ENCODE assay signal across 2 cellular contexts in genomic region chr2:222477962-222478608, GRCh38.
TF ChIP-seq lines count a peak whose summit lies in the region.

No MANE protein-coding gene starts in this region.

TF ChIP-seq in HEK293, 187 proteins besides CTCF, POLR2A, EP300 and RAD21 (continued from another document and continues in another):
- no peak for TF ChIP-seq ZNF518A (tag by site-specific recombination; conservative IDR thresholded peaks at IDR 0.05; ENCODE audit: low read depth)
- TF ChIP-seq ZNF747 (tag by site-specific recombination; IDR thresholded peaks at IDR 0.05) = no peak
- TF ChIP-seq TCF7L2 (IDR thresholded peaks at IDR 0.05; ENCODE audit: borderline replicate concordance, low read depth, low read length) = 0 out of 2 replicates have a peak, but pooled peaks have one; percentile 56
- peak; percentile 86 for TF ChIP-seq ZNF398 (tag by site-specific recombination; IDR thresholded peaks at IDR 0.05)
- TF ChIP-seq ZSCAN4 (tag by site-specific recombination; IDR thresholded peaks at IDR 0.05) = peak; percentile 75
- peak; percentile 70; the same call in 1 of the 2 replicates for TF ChIP-seq ZBTB48 (tag by site-specific recombination; IDR thresholded peaks at IDR 0.05)
- no peak for TF ChIP-seq ZBTB49 (tag by site-specific recombination; IDR thresholded peaks at IDR 0.05; ENCODE audit: low read depth)
- no peak for TF ChIP-seq ZNF621 (tag by site-specific recombination; IDR thresholded peaks at IDR 0.05)
- TF ChIP-seq SCRT2 (tag by site-specific recombination; IDR thresholded peaks at IDR 0.05) = peak; percentile 82
- TF ChIP-seq SCRT1 (tag by site-specific recombination; IDR thresholded peaks at IDR 0.05; ENCODE audit: borderline replicate concordance) = 0 out of 2 replicates have a peak, but pooled peaks have one; percentile 18

TF ChIP-seq in H1, 55 proteins besides CTCF, POLR2A, EP300 and RAD21 (continued from another document):
- TF ChIP-seq SAP30 (IDR thresholded peaks at IDR 0.05; ENCODE audit: insufficient read depth, insufficient replicate concordance, low read length) = no peak
- no peak for TF ChIP-seq CHD1 (IDR thresholded peaks at IDR 0.05; ENCODE audit: low read depth, low read length)
- no peak for TF ChIP-seq RFX5 (IDR thresholded peaks at IDR 0.05; ENCODE audit: borderline replicate concordance, low read depth, low read length)
- TF ChIP-seq ZNF274 (IDR thresholded peaks at IDR 0.05; ENCODE audit: borderline replicate concordance, extremely low read depth, low read length) = no peak
- no peak for TF ChIP-seq BCL11A (IDR thresholded peaks at IDR 0.05; ENCODE audit: low read depth in 2 of 2, low read length in 2 of 2)
- TF ChIP-seq YY1 (IDR thresholded peaks at IDR 0.05; ENCODE audit: low read depth, low read length) = 0 out of 2 replicates have a peak, but pooled peaks have one; percentile 34
- TF ChIP-seq SUZ12 (IDR thresholded peaks at IDR 0.05; ENCODE audit: low read length) = no peak
- no peak for TF ChIP-seq BRCA1 (IDR thresholded peaks at IDR 0.05; ENCODE audit: low read depth, low read length)
